29 cellular contexts compared by ENCODE assay signal in genomic region chr6:67633058-67633457, GRCh38.
"Had no signal": no experiment of that assay in that cellular context is flagged by ENCODE, and none has a peak within 500 bp of the region (broad histone marks: within the 10 kb centered on the region; RNA-seq: fewer than 3 reads in every experiment).

No MANE protein-coding gene starts in this region.

- H3K4me2 ChIP-seq: hepatocyte, smooth muscle cell had no signal

- H3K27me3 ChIP-seq: esophagus muscularis mucosa, foreskin keratinocyte, gastroesophageal sphincter, heart left ventricle, hepatocyte, left lung, neutrophil, right atrium auricular region, suprapubic skin, transverse colon, upper lobe of right lung, uterus had no signal

- H3K4me1 ChIP-seq: esophagus muscularis mucosa, foreskin keratinocyte, gastroesophageal sphincter, heart left ventricle, left lung, prostate gland, right atrium auricular region, suprapubic skin, transverse colon, upper lobe of right lung, uterus had no signal

- H3K9me3 ChIP-seq: esophagus muscularis mucosa, gastroesophageal sphincter, neutrophil, prostate gland, right atrium auricular region, suprapubic skin, upper lobe of right lung, uterus had no signal

- H3K27me3 Mint-ChIP-seq: naive B cell; natural killer cell treated with Interleukin-12 subunit alpha and Interleukin-12 subunit beta and Interleukin-15 and Interleukin-18, amount 100 ng/mL, for 72 hours; stimulated activated naive CD8-positive, alpha-beta T cell treated with anti-CD3 and anti-CD28 coated beads, Interleukin-15, amount 100 ng/mL, for 72 hours had no signal

- H3K79me2 ChIP-seq: hepatocyte had no signal

- H2AFZ ChIP-seq: hepatocyte had no signal

- H3K36me3 ChIP-seq: esophagus muscularis mucosa, gastroesophageal sphincter, heart left ventricle, left lung, neutrophil, prostate gland, right atrium auricular region, suprapubic skin, transverse colon, upper lobe of right lung had no signal

- H3K4me3 ChIP-seq: esophagus muscularis mucosa, gastroesophageal sphincter, heart left ventricle, hepatocyte, left lung, mucosa of descending colon, prostate gland, right atrium auricular region, smooth muscle cell, suprapubic skin, transverse colon, upper lobe of right lung, uterus had no signal

- H3K4me1 Mint-ChIP-seq: naive B cell; neural crest cell; stimulated activated naive CD8-positive, alpha-beta T cell treated with anti-CD3 and anti-CD28 coated beads, Interleukin-15, amount 100 ng/mL, for 72 hours had no signal

- H3K27ac ChIP-seq: esophagus muscularis mucosa, foreskin keratinocyte, gastroesophageal sphincter, heart left ventricle, hepatocyte, left lung, neutrophil, prostate gland, right atrium auricular region, suprapubic skin, transverse colon, upper lobe of right lung, uterus had no signal

- H3K27ac Mint-ChIP-seq: mesothelial cell of epicardium; naive B cell; natural killer cell treated with Interleukin-12 subunit alpha and Interleukin-12 subunit beta and Interleukin-15 and Interleukin-18, amount 100 ng/mL, for 72 hours; stimulated activated naive CD8-positive, alpha-beta T cell treated with anti-CD3 and anti-CD28 coated beads, Interleukin-15, amount 100 ng/mL, for 72 hours had no signal

- H3K4me3 Mint-ChIP-seq: mesothelial cell of epicardium; naive B cell; natural killer cell treated with Interleukin-12 subunit alpha and Interleukin-12 subunit beta and Interleukin-15 and Interleukin-18, amount 100 ng/mL, for 72 hours; neural crest cell; stimulated activated naive CD8-positive, alpha-beta T cell treated with anti-CD3 and anti-CD28 coated beads, Interleukin-15, amount 100 ng/mL, for 72 hours had no signal

- DNase-seq: dermis blood vessel endothelial cell; effector memory CD4-positive, alpha-beta T cell; foreskin keratinocyte; heart left ventricle; left cardiac atrium; left lung; mesenchymal stem cell; mucosa of descending colon; naive B cell; stimulated activated CD4-positive, alpha-beta T cell treated with anti-CD3 and anti-CD28 coated beads, Interleukin-12 subunit alpha, Interleukin-12 subunit beta, amount 100 ng/mL, for 4 hours; stimulated activated CD4-positive, alpha-beta T cell treated with anti-CD3 and anti-CD28 coated beads, Interleukin-1b, Interleukin-23, amount 100 ng/mL, for 48 hours; stimulated activated CD4-positive, alpha-beta T cell treated with anti-CD3 and anti-CD28 coated beads, Interleukin-4, amount 100 ng/mL, for 1 hour; stimulated activated CD8-positive, alpha-beta memory T cell treated with anti-CD3 and anti-CD28 coated beads, Interleukin-4, amount 100 ng/mL, for 48 hours; stimulated activated naive CD4-positive, alpha-beta T cell; stimulated activated naive CD8-positive, alpha-beta T cell treated with anti-CD3 and anti-CD28 coated beads, Interleukin-15, amount 100 ng/mL, for 72 hours; transverse colon; upper lobe of right lung; uterus had no signal

- H3K36me3 Mint-ChIP-seq: mesothelial cell of epicardium, naive B cell had no signal
